1 cellular context compared by ENCODE assay signal in genomic region chr11:118628031-118628430, GRCh38.
TF ChIP-seq lines count a peak whose summit lies in the region.

No MANE protein-coding gene starts in this region.

TF ChIP-seq in SK-N-SH, 30 proteins besides CTCF, POLR2A, EP300 and RAD21 (continued from another document):
- no peak for TF ChIP-seq IRF3 (IDR thresholded peaks at IDR 0.05; ENCODE audit: low read depth, low read length)
TF ChIP-seq in SK-N-SH: peak in this region for 0.
